8 cellular contexts compared by ENCODE assay signal in the genomic region with DNA sequence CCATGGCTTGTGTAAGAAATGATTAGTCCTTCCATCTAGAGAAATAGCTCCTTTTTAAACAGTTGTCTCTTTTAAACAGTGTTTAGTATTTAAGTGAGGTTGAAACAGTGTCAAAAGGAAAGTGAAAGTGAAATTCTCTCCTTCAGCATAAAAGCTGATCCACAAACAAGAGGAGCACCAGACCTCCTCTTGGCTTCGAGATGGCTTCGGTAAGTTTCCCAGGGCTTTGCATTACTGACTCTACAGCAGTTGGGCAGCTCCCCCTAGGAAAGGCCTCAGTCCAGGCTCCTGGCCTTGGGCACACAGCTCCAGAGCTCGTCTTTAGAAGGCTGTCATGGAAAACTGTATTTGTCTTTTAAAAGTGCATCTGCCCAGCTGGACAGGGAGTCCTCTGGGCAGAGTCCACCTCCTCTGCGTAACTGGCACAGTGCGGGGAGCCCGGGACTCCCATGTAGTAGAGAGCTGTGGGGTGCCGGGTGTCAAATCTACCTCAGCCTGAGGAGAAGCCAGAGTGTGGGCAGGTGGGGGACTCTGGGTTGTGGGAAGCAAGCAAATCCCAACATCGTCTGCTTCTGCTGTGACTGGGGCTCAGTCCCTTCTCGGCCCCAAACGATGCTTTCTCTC. TPM values are rescaled to one million over a fixed set of nuclear protein-coding genes. Genes with fewer than 3 reads are reported as not detected.
A peak's percentile ranks its signal among the peaks of the same experiment; 100 is the strongest.
DNase-seq lines count a peak whose midpoint lies in the region; ATAC-seq and TF ChIP-seq lines count a peak whose summit lies in the region.

TSS of gene PLAAT4 (plus strand) at position 140 of the 624 bp plus-strand sequence. CDS start at position 201, 61 bp downstream.

- H4K20me1 ChIP-seq in Loucy (ENCODE audit: insufficient read depth, low read length, poor library complexity, severe bottlenecking), result no peaks in the 10 kb centered on the region

- H2AFZ ChIP-seq in Loucy (ENCODE audit: low read length), result peak within 1 kb of the TSS; percentile 81

- peaks cover 62% of the 10 kb centered on the region for H3K4me1 Mint-ChIP-seq in activated T-helper 2 cell treated with anti-CD3 and anti-CD28 coated beads, Interferon-gamma antibody, Interleukin-2, Interleukin-4, amounts not matched to agents 10 μg/mL and 5 μg/mL and 100 μg/mL, durations not matched to agents 14 hours and 24 hours and 36 hours (ENCODE audit: low read depth)

- H3F3A ChIP-seq in Loucy (ENCODE audit: low read depth), result no peaks in the 10 kb centered on the region

- H3K27me3 Mint-ChIP-seq in activated T-helper 2 cell treated with anti-CD3 and anti-CD28 coated beads, Interferon-gamma antibody, Interleukin-2, Interleukin-4, amounts not matched to agents 10 μg/mL and 5 μg/mL and 100 μg/mL, durations not matched to agents 14 hours and 24 hours and 36 hours (ENCODE audit: low read depth), result no peaks in the 10 kb centered on the region

- no peaks in the 10 kb centered on the region for H3K9me3 Mint-ChIP-seq in activated T-helper 2 cell treated with anti-CD3 and anti-CD28 coated beads, Interferon-gamma antibody, Interleukin-2, Interleukin-4, amounts not matched to agents 10 μg/mL and 5 μg/mL and 100 μg/mL, durations not matched to agents 14 hours and 24 hours and 36 hours

- no peak for ATAC-seq in HG02970 (IDR thresholded peaks at IDR 0.05; ENCODE audit: low FRiP score, unreplicated experiment)

- H3K79me2 ChIP-seq in Loucy (ENCODE audit: insufficient read depth, low read length), result no peaks in the 10 kb centered on the region

- no peaks in the 10 kb centered on the region for H3K9me3 ChIP-seq in Loucy (ENCODE audit: insufficient read depth, low read depth, low read length)

- intact Hi-C loops in activated T-helper 2 cell treated with anti-CD3 and anti-CD28 coated beads, Interferon-gamma antibody, Interleukin-2, Interleukin-4, amounts not matched to agents 10 μg/mL and 5 μg/mL and 100 μg/mL, durations not matched to agents 14 hours and 24 hours and 36 hours (cut with micrococcal nuclease), result loop anchor here (1.0 to 10.0 kb wide), 6 partner anchors 28 to 136 kb away; partner anchors contain the start of genes ATL3, PLAAT3 and PLAAT5

- H3K9me2 ChIP-seq in Loucy (replicated peaks; ENCODE audit: low read depth, low read length), result no peaks in the 10 kb centered on the region

- H3K36me3 Mint-ChIP-seq in activated T-helper 2 cell treated with anti-CD3 and anti-CD28 coated beads, Interferon-gamma antibody, Interleukin-2, Interleukin-4, amounts not matched to agents 10 μg/mL and 5 μg/mL and 100 μg/mL, durations not matched to agents 14 hours and 24 hours and 36 hours (ENCODE audit: low read depth), result peaks cover 5% of the 10 kb centered on the region

- no peaks in the 10 kb centered on the region for H3K36me3 ChIP-seq in Loucy (ENCODE audit: insufficient read depth, low read length)

- TF ChIP-seq CTCF in Loucy (conservative IDR thresholded peaks at IDR 0.05; ENCODE audit: low read length) (no peak), fibroblast of villous mesenchyme (IDR thresholded peaks at IDR 0.05; ENCODE audit: insufficient read depth, low read depth, low read length) (no peak)

- H3K4me2 ChIP-seq in Loucy (ENCODE audit: low read depth, low read length, poor library complexity, severe bottlenecking), result peak within 1 kb of the TSS; percentile 77

- peak within 1 kb of the TSS; percentile 80 for H3K4me3 Mint-ChIP-seq in activated T-helper 2 cell treated with anti-CD3 and anti-CD28 coated beads, Interferon-gamma antibody, Interleukin-2, Interleukin-4, amounts not matched to agents 10 μg/mL and 5 μg/mL and 100 μg/mL, durations not matched to agents 14 hours and 24 hours and 36 hours (ENCODE audit: low read depth)

- H3K9ac ChIP-seq in Loucy (ENCODE audit: low read depth, low read length, poor library complexity, severe bottlenecking), result peak within 1 kb of the TSS; percentile 64

- peaks cover 64% of the 10 kb centered on the region for H3K4me1 ChIP-seq in Loucy (ENCODE audit: insufficient read depth, low read length, poor library complexity, severe bottlenecking)

- H3K4me3 ChIP-seq in Loucy (ENCODE audit: low read length, poor library complexity, severe bottlenecking) (peak within 1 kb of the TSS; percentile 67), fibroblast of villous mesenchyme (ENCODE audit: low read depth, low read length) (peak within 1 kb of the TSS; percentile 50)

- DNase-seq in GM04503 (ENCODE audit: low read depth), result peak; percentile 23
- peak; percentile 32 for DNase-seq in activated T-helper 2 cell treated with anti-CD3 and anti-CD28 coated beads, Interferon-gamma antibody, Interleukin-2, Interleukin-4, amounts not matched to agents 10 μg/mL and 5 μg/mL and 100 μg/mL, durations not matched to agents 14 hours and 24 hours and 36 hours (ENCODE audit: low spot score)
- peak; percentile 89 for DNase-seq in fibroblast of villous mesenchyme (ENCODE audit: low read depth)
- peak in 45 of 56 donors; percentile 15 to 77 (median 53) for DNase-seq in nucleus accumbens (lab: John Stamatoyannopoulos, UW)
- no peak for DNase-seq in NCI-H226
- no peak for DNase-seq in NCI-H446 treated with DMSO at 0.1 percent for 48 hours (lab: John Stamatoyannopoulos, UW)

- H3K27ac Mint-ChIP-seq in activated T-helper 2 cell treated with anti-CD3 and anti-CD28 coated beads, Interferon-gamma antibody, Interleukin-2, Interleukin-4, amounts not matched to agents 10 μg/mL and 5 μg/mL and 100 μg/mL, durations not matched to agents 14 hours and 24 hours and 36 hours, result peak within 1 kb of the TSS; percentile 74

- no peaks in the 10 kb centered on the region for H3K27me3 ChIP-seq in Loucy (ENCODE audit: insufficient read depth, low read length, poor library complexity, severe bottlenecking)

RNA-seq across cellular contexts. Expression of gene PLAAT4, which starts in this region (rescaled TPM):
- 41.4 and 45.7 TPM in 2 replicates for total RNA-seq in activated T-helper 2 cell treated with anti-CD3 and anti-CD28 coated beads, Interferon-gamma antibody, Interleukin-2, Interleukin-4, amounts not matched to agents 10 μg/mL and 5 μg/mL and 100 μg/mL, durations not matched to agents 14 hours and 24 hours and 36 hours
- total RNA-seq in fibroblast of villous mesenchyme, result 5.8 and 8.2 TPM in 2 replicates

Comparison
In these comparisons a context has a peak if more than half of its experiments do, and no peak if none do; other contexts are left out.
1. DNase-seq: peak in GM04503 (single experiment), activated T-helper 2 cell treated with anti-CD3 and anti-CD28 coated beads, Interferon-gamma antibody, Interleukin-2, Interleukin-4, amounts not matched to agents 10 μg/mL and 5 μg/mL and 100 μg/mL, durations not matched to agents 14 hours and 24 hours and 36 hours (single experiment), fibroblast of villous mesenchyme (single experiment) and nucleus accumbens (45 of 56); none in NCI-H226 (single experiment) and NCI-H446 treated with DMSO at 0.1 percent for 48 hours (single experiment).